ENCODE assay signal across 1 cellular context in the genomic region with DNA sequence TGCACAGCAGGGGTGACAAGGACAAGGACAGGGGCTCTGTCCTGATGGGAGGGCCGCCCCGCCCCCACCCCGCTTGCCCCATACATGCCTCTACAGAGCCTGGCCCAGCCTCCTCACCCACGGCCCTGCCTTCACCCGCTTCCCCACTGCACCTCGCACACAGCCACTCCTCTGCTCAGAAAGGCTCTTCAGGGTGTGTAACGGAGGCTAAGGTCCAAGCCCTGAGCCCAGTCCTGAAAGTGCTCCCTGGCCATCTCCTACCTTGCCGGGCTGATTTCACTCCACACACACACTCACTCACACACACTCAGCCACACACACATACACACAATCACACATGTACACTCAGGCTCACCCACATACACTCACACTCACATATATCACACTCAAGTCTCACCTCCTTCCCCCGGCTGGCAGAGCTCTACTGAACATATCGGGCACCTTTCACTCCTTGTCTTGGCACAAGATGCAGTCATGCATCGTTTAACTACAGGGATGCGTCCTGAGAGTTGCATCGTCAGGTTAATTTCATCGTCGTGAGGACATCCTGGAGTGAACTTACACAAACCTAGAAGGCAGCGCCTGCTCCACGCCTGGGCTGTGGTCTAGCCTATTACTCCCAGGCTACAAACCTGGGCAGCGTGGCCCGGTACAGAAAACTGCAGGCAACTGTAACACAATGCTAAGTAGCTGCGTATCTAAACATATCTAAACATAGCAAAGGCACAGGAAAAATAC.
TF ChIP-seq lines count a peak whose summit lies in the region.

No MANE protein-coding gene starts in this region.

TF ChIP-seq in GM12878, 131 proteins besides CTCF, POLR2A, EP300 and RAD21:
- TF ChIP-seq, protein P1, sequence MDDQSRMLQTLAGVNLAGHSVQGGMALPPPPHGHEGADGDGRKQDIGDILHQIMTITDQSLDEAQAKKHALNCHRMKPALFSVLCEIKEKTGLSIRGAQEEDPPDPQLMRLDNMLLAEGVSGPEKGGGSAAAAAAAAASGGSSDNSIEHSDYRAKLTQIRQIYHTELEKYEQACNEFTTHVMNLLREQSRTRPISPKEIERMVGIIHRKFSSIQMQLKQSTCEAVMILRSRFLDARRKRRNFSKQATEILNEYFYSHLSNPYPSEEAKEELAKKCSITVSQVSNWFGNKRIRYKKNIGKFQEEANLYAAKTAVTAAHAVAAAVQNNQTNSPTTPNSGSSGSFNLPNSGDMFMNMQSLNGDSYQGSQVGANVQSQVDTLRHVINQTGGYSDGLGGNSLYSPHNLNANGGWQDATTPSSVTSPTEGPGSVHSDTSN (IDR thresholded peaks at IDR 0.05; ENCODE audit: insufficient replicate concordance, low read depth, low read length), result peak; percentile 22
- TF ChIP-seq MTA3 (IDR thresholded peaks at IDR 0.05; ENCODE audit: borderline replicate concordance, low read length) (no peak), HDGF (IDR thresholded peaks at IDR 0.05) (0 out of 2 replicates have a peak, but pooled peaks have one; percentile 56)
- TF ChIP-seq, protein P2, sequence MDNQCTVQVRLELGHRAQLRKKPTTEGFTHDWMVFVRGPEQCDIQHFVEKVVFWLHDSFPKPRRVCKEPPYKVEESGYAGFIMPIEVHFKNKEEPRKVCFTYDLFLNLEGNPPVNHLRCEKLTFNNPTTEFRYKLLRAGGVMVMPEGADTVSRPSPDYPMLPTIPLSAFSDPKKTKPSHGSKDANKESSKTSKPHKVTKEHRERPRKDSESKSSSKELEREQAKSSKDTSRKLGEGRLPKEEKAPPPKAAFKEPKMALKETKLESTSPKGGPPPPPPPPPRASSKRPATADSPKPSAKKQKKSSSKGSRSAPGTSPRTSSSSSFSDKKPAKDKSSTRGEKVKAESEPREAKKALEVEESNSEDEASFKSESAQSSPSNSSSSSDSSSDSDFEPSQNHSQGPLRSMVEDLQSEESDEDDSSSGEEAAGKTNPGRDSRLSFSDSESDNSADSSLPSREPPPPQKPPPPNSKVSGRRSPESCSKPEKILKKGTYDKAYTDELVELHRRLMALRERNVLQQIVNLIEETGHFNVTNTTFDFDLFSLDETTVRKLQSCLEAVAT (IDR thresholded peaks at IDR 0.05), result 0 out of 2 replicates have a peak, but pooled peaks have one; percentile 49
- TF ChIP-seq, protein P3, sequence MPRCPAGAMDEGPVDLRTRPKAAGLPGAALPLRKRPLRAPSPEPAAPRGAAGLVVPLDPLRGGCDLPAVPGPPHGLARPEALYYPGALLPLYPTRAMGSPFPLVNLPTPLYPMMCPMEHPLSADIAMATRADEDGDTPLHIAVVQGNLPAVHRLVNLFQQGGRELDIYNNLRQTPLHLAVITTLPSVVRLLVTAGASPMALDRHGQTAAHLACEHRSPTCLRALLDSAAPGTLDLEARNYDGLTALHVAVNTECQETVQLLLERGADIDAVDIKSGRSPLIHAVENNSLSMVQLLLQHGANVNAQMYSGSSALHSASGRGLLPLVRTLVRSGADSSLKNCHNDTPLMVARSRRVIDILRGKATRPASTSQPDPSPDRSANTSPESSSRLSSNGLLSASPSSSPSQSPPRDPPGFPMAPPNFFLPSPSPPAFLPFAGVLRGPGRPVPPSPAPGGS (IDR thresholded peaks at IDR 0.05; ENCODE audit: borderline replicate concordance, insufficient read depth, low read depth, low read length, poor library complexity, severe bottlenecking), result peak; percentile 84
TF ChIP-seq in GM12878: peak in this region for 4.
